Comparison of ENCODE assay signal across 8 cellular contexts in genomic region chr12:101759396-101760047, GRCh38. TPM values are rescaled to one million over a fixed set of nuclear protein-coding genes. Genes with fewer than 3 reads are reported as not detected.
DNase-seq lines count a peak whose midpoint lies in the region; ATAC-seq, FAIRE-seq and TF ChIP-seq lines count a peak whose summit lies in the region.

No MANE protein-coding gene starts in this region.

- no peak overlapping the region for H3K27ac ChIP-seq in ascending aorta
- no peak overlapping the region for H3K27ac ChIP-seq in kidney (ENCODE audit: low read depth in 2 of 2, low read length in 2 of 2)

- H3K4me1 ChIP-seq in ascending aorta (no peaks in the 10 kb centered on the region), kidney (ENCODE audit: control insufficient read depth in 1 of 2, insufficient read depth in 1 of 2, low read depth in 1 of 2, low read length in 2 of 2) (no peaks in the 10 kb centered on the region)

- intact Hi-C loops in natural killer cell (cut with micrococcal nuclease), result loop anchor here (1.0 kb wide), 1 partner anchor 345 kb away; no protein-coding TSS in a partner anchor
- intact Hi-C loops in ascending aorta (cut with DNase I), result loop anchor here (5.0 kb wide), 1 partner anchor 352 kb away; the partner anchor contains the start of gene ARL1
- intact Hi-C loops in kidney (cut with DNase I), result no loop called here

- DNase-seq in natural killer cell (no peak), ascending aorta (ENCODE audit: low spot score in 2 of 2) (no peak), kidney (no peak)
- no peak for DNase-seq in natural killer cell treated with Interleukin-12 subunit alpha and Interleukin-12 subunit beta and Interleukin-15 and Interleukin-18, amount 100 ng/mL, for 72 hours (ENCODE audit: low spot score)
- DNase-seq in activated CD4-positive, CD25-positive, alpha-beta regulatory T cell (lab: John Stamatoyannopoulos, UW), result no peak

- no peaks in the 10 kb centered on the region for H3K9me3 Mint-ChIP-seq in natural killer cell
- no peaks in the 10 kb centered on the region for H3K9me3 Mint-ChIP-seq in natural killer cell treated with Interleukin-12 subunit alpha and Interleukin-12 subunit beta and Interleukin-15 and Interleukin-18, amount 100 ng/mL, for 72 hours

- H3K9me3 ChIP-seq in ascending aorta, result no peaks in the 10 kb centered on the region
- no peaks in the 10 kb centered on the region for H3K9me3 ChIP-seq in kidney (ENCODE audit: control insufficient read depth in 1 of 2, low read length in 2 of 2)

- H3K9ac ChIP-seq in kidney (ENCODE audit: low read length in 2 of 2), result no peak overlapping the region

- H3K36me3 ChIP-seq in ascending aorta (peaks cover 8 to 11% of the 10 kb centered on the region in 2 donors), kidney (ENCODE audit: control insufficient read depth in 1 of 2, insufficient read depth in 2 of 2, low read length in 2 of 2) (peaks cover 4 to 5% of the 10 kb centered on the region in 2 donors)

- TF ChIP-seq CTCF in natural killer cell (IDR thresholded peaks at IDR 0.05) (peak; percentile 63), LNCAP (IDR thresholded peaks at IDR 0.05) (peak; percentile 71), ascending aorta (IDR thresholded peaks at IDR 0.05) (peak; percentile 14 to 61 (median 60)), kidney (IDR thresholded peaks at IDR 0.05; ENCODE audit: borderline replicate concordance, extremely low read depth, insufficient read depth) (peak; percentile 69)

- TF ChIP-seq POLR2A in GM18505 (IDR thresholded peaks at IDR 0.05; ENCODE audit: borderline replicate concordance, extremely low read depth, insufficient read depth, insufficient read length), result no peak

- no peaks in the 10 kb centered on the region for H3K27me3 ChIP-seq in ascending aorta

- no peaks in the 10 kb centered on the region for H3K27me3 Mint-ChIP-seq in natural killer cell (ENCODE audit: low read depth in 2 of 2)
- H3K27me3 Mint-ChIP-seq in natural killer cell treated with Interleukin-12 subunit alpha and Interleukin-12 subunit beta and Interleukin-15 and Interleukin-18, amount 100 ng/mL, for 72 hours, result no peaks in the 10 kb centered on the region

- H3K27ac Mint-ChIP-seq in natural killer cell, result peak overlapping the region in 1 of 2 donors; percentile 45
- no peak overlapping the region for H3K27ac Mint-ChIP-seq in natural killer cell treated with Interleukin-12 subunit alpha and Interleukin-12 subunit beta and Interleukin-15 and Interleukin-18, amount 100 ng/mL, for 72 hours

- H3K4me3 Mint-ChIP-seq in natural killer cell, result no peak overlapping the region
- no peak overlapping the region for H3K4me3 Mint-ChIP-seq in natural killer cell treated with Interleukin-12 subunit alpha and Interleukin-12 subunit beta and Interleukin-15 and Interleukin-18, amount 100 ng/mL, for 72 hours

- peaks cover 30% of the 10 kb centered on the region for H3K36me3 Mint-ChIP-seq in natural killer cell
- peaks cover 19% of the 10 kb centered on the region for H3K36me3 Mint-ChIP-seq in natural killer cell treated with Interleukin-12 subunit alpha and Interleukin-12 subunit beta and Interleukin-15 and Interleukin-18, amount 100 ng/mL, for 72 hours

- peak; percentile 76 for FAIRE-seq in kidney (lab: Jason Lieb, UNC)

- H3K4me3 ChIP-seq in ascending aorta, result no peak overlapping the region
- H3K4me3 ChIP-seq in kidney (ENCODE audit: low read length in 2 of 2), result no peak overlapping the region

- H3K4me1 Mint-ChIP-seq in natural killer cell, result peaks cover 13 to 16% of the 10 kb centered on the region in 2 donors
- H3K4me1 Mint-ChIP-seq in natural killer cell treated with Interleukin-12 subunit alpha and Interleukin-12 subunit beta and Interleukin-15 and Interleukin-18, amount 100 ng/mL, for 72 hours (ENCODE audit: low read depth in 2 of 2), result peaks cover 0 to 8% of the 10 kb centered on the region in 2 donors

- ATAC-seq in natural killer cell (peak in 2 of 3 donors; percentile 65 to 79), GM19324 (IDR thresholded peaks at IDR 0.05; ENCODE audit: low FRiP score, unreplicated experiment) (no peak), GM18505 (IDR thresholded peaks at IDR 0.05; ENCODE audit: unreplicated experiment) (no peak)
- ATAC-seq in natural killer cell treated with Interleukin-12 subunit alpha and Interleukin-12 subunit beta and Interleukin-15 and Interleukin-18, amount 100 ng/mL, for 72 hours, result no peak

RNA-seq across cellular contexts. Expression of gene SYCP3, which starts 20.3 kb away (rescaled TPM):
- total RNA-seq in natural killer cell, result 1 to 10 TPM; 1.4 to 3.2 (median 2.4) TPM
- 1 to 10 TPM; 2.4 to 2.9 TPM for total RNA-seq in natural killer cell treated with Interleukin-12 subunit alpha and Interleukin-12 subunit beta and Interleukin-15 and Interleukin-18, amount 100 ng/mL, for 72 hours
- total RNA-seq in ascending aorta, result not detected
- 0.25 TPM for total RNA-seq in kidney
- polyA plus RNA-seq in kidney (ENCODE audit: insufficient read depth, low read depth, low replicate concordance), result 0.54 TPM

Comparison
In these comparisons a context has a peak if more than half of its experiments do, and no peak if none do; other contexts are left out.
1. ATAC-seq: peak in natural killer cell (2 of 3); none in natural killer cell treated with Interleukin-12 subunit alpha and Interleukin-12 subunit beta and Interleukin-15 and Interleukin-18, amount 100 ng/mL, for 72 hours (0 of 2), GM19324 (single experiment) and GM18505 (single experiment).
2. Peak in every context shown above with its lines, with median percentiles within 50 percentile points of each other: CTCF ChIP-seq.